13 cellular contexts compared by ENCODE assay signal in genomic region chr21:43667191-43667904, GRCh38. TPM values are rescaled to one million over a fixed set of nuclear protein-coding genes. Genes with fewer than 3 reads are reported as not detected.
DNase-seq lines count a peak whose midpoint lies in the region; ATAC-seq, FAIRE-seq and TF ChIP-seq lines count a peak whose summit lies in the region.
"Had no signal": no experiment of that assay in that cellular context is flagged by ENCODE, and none has a peak within 500 bp of the region (broad histone marks: within the 10 kb centered on the region; RNA-seq: fewer than 3 reads in every experiment).

No MANE protein-coding gene starts in this region.

- H3K4me3 ChIP-seq in cardiac fibroblast (replicated peaks in 1 of 2; ENCODE audit: low read depth in 2 of 2, low read length in 2 of 2): no peak overlapping the region
- no peak overlapping the region for H3K4me3 ChIP-seq in esophagus squamous epithelium
- H3K4me3 ChIP-seq: body of pancreas, tibial artery had no signal

- no peak for DNase-seq in activated naive CD4-positive, alpha-beta T cell treated with anti-CD3 and anti-CD28 coated beads, Interleukin-2, amount 50 U/mL, for 72 hours (ENCODE audit: low spot score in 2 of 2)
- no peak for DNase-seq in activated naive CD4-positive, alpha-beta T cell treated with anti-CD3 and anti-CD28 coated beads, Interleukin-2, amount 10 ng/mL, durations not matched to agents 7 days and 5 days
- DNase-seq in RCC 7860 (ENCODE audit: low spot score) (peak; percentile 81), cardiac fibroblast (ENCODE audit: low read depth in 2 of 2) (peak; percentile 72 to 91), stromal cell of bone marrow (ENCODE audit: low read depth) (peak; percentile 84), esophagus squamous epithelium (lab: John Stamatoyannopoulos, UW) (no peak), NCI-H1694 treated with DMSO at 0.1 percent for 48 hours (lab: John Stamatoyannopoulos, UW) (no peak)
- DNase-seq: body of pancreas; occipital lobe; stimulated activated CD4-positive, alpha-beta T cell treated with anti-CD3 and anti-CD28 coated beads, Interleukin-4, amount 100 ng/mL, for 24 hours; tibial artery had no signal

- peaks cover 0 to 5% of the 10 kb centered on the region in 2 donors for H3K9me3 Mint-ChIP-seq in activated naive CD4-positive, alpha-beta T cell treated with anti-CD3 and anti-CD28 coated beads, Interleukin-2, amount 50 U/mL, for 72 hours
- H3K9me3 Mint-ChIP-seq in activated naive CD4-positive, alpha-beta T cell treated with anti-CD3 and anti-CD28 coated beads, Interleukin-2, amount 10 ng/mL, durations not matched to agents 7 days and 5 days: peaks cover 6% of the 10 kb centered on the region

- peaks cover 17 to 53% of the 10 kb centered on the region in 2 donors for H3K36me3 Mint-ChIP-seq in activated naive CD4-positive, alpha-beta T cell treated with anti-CD3 and anti-CD28 coated beads, Interleukin-2, amount 50 U/mL, for 72 hours
- peaks cover 44% of the 10 kb centered on the region for H3K36me3 Mint-ChIP-seq in activated naive CD4-positive, alpha-beta T cell treated with anti-CD3 and anti-CD28 coated beads, Interleukin-2, amount 10 ng/mL, durations not matched to agents 7 days and 5 days

- ATAC-seq in activated naive CD4-positive, alpha-beta T cell treated with anti-CD3 and anti-CD28 coated beads, Interleukin-2, amount 50 U/mL, for 72 hours: peak; percentile 69 to 80
- ATAC-seq in HG02970 (IDR thresholded peaks at IDR 0.05; ENCODE audit: low FRiP score, unreplicated experiment): no peak
- ATAC-seq: body of pancreas had no signal

- peak overlapping the region; percentile 2 to 48 for H3K27ac Mint-ChIP-seq in activated naive CD4-positive, alpha-beta T cell treated with anti-CD3 and anti-CD28 coated beads, Interleukin-2, amount 50 U/mL, for 72 hours
- no peak overlapping the region for H3K27ac Mint-ChIP-seq in activated naive CD4-positive, alpha-beta T cell treated with anti-CD3 and anti-CD28 coated beads, Interleukin-2, amount 10 ng/mL, durations not matched to agents 7 days and 5 days

- peaks cover 0 to 35% (median 0%) of the 10 kb centered on the region in 3 donors for H3K4me1 ChIP-seq in esophagus squamous epithelium
- H3K4me1 ChIP-seq: body of pancreas, tibial artery had no signal

- no peaks in the 10 kb centered on the region for H3K27me3 ChIP-seq in esophagus squamous epithelium
- H3K27me3 ChIP-seq: body of pancreas, tibial artery had no signal

- H3K9me3 ChIP-seq in esophagus squamous epithelium: no peaks in the 10 kb centered on the region
- H3K9me3 ChIP-seq: body of pancreas, tibial artery had no signal

- no peak for TF ChIP-seq POLR2A in esophagus squamous epithelium (IDR thresholded peaks at IDR 0.05)

- intact Hi-C loops in esophagus squamous epithelium (cut with DNase I): no loop called here

- H3K4me3 Mint-ChIP-seq in activated naive CD4-positive, alpha-beta T cell treated with anti-CD3 and anti-CD28 coated beads, Interleukin-2, amount 10 ng/mL, durations not matched to agents 7 days and 5 days: no peak overlapping the region

- CTCF ChIA-PET in activated naive CD4-positive, alpha-beta T cell treated with anti-CD3 and anti-CD28 coated beads, Interleukin-2, amount 10 ng/mL, durations not matched to agents 7 days and 5 days (lab: Charles Lee): no interaction called here

- no peaks in the 10 kb centered on the region for H3K27me3 Mint-ChIP-seq in activated naive CD4-positive, alpha-beta T cell treated with anti-CD3 and anti-CD28 coated beads, Interleukin-2, amount 10 ng/mL, durations not matched to agents 7 days and 5 days

- TF ChIP-seq CTCF in cardiac fibroblast (IDR thresholded peaks at IDR 0.05; ENCODE audit: low read depth, low read length): no peak
- TF ChIP-seq CTCF in esophagus squamous epithelium (IDR thresholded peaks at IDR 0.05): no peak

- H3K27ac ChIP-seq in esophagus squamous epithelium: no peak overlapping the region
- H3K27ac ChIP-seq: body of pancreas, tibial artery had no signal

- H3K36me3 ChIP-seq in esophagus squamous epithelium: peaks cover 0 to 78% (median 15%) of the 10 kb centered on the region in 3 donors

- WGBS in esophagus squamous epithelium, 2 donors: 62 to 78% methylated on average over 4 to 7 of the region's 7 CpGs

- peak; percentile 87 for FAIRE-seq in RCC 7860 (lab: Jason Lieb, UNC)
- FAIRE-seq: frontal cortex had no signal

- peaks cover 38% of the 10 kb centered on the region for H3K4me1 Mint-ChIP-seq in activated naive CD4-positive, alpha-beta T cell treated with anti-CD3 and anti-CD28 coated beads, Interleukin-2, amount 10 ng/mL, durations not matched to agents 7 days and 5 days

RNA-seq across cellular contexts. Expression of gene RRP1B, which starts 8.0 kb away (rescaled TPM):
- total RNA-seq in activated naive CD4-positive, alpha-beta T cell treated with anti-CD3 and anti-CD28 coated beads, Interleukin-2, amount 50 U/mL, for 72 hours: 10 to 100 TPM; 39.1 to 61.5 TPM
- total RNA-seq in esophagus squamous epithelium: 10 to 100 TPM; 13.3 to 23.4 (median 22.5) TPM

RNA-seq across cellular contexts. Expression of gene HSF2BP, which starts 8.1 kb away (rescaled TPM):
- under 1 TPM; 0.57 to 0.78 TPM for total RNA-seq in activated naive CD4-positive, alpha-beta T cell treated with anti-CD3 and anti-CD28 coated beads, Interleukin-2, amount 50 U/mL, for 72 hours
- total RNA-seq in esophagus squamous epithelium: 1 to 10 TPM in 1 of 4 donors, under 1 TPM in 2, not detected in 1; 0.35 to 1.1 (median 0.76) TPM

RNA-seq across cellular contexts. Expression of gene PDXK, which starts 51.6 kb away (rescaled TPM):
- 100 to 1,000 TPM in 1 of 2 donors, 10 to 100 TPM in 1; 70.3 to 121 TPM for total RNA-seq in activated naive CD4-positive, alpha-beta T cell treated with anti-CD3 and anti-CD28 coated beads, Interleukin-2, amount 50 U/mL, for 72 hours
- 100 to 1,000 TPM in 2 of 4 donors, 10 to 100 TPM in 2; 42.9 to 114 (median 82.0) TPM for total RNA-seq in esophagus squamous epithelium

Comparison
In these comparisons a context has a peak if more than half of its experiments do, and no peak if none do; other contexts are left out.
1. DNase-seq: peak in RCC 7860 (single experiment), cardiac fibroblast (2 of 2) and stromal cell of bone marrow (single experiment); none in activated naive CD4-positive, alpha-beta T cell treated with anti-CD3 and anti-CD28 coated beads, Interleukin-2, amount 50 U/mL, for 72 hours (0 of 2), activated naive CD4-positive, alpha-beta T cell treated with anti-CD3 and anti-CD28 coated beads, Interleukin-2, amount 10 ng/mL, durations not matched to agents 7 days and 5 days (single experiment), esophagus squamous epithelium (single experiment) and NCI-H1694 treated with DMSO at 0.1 percent for 48 hours (single experiment).